Comparison of ENCODE assay signal across 20 cellular contexts in the genomic region with DNA sequence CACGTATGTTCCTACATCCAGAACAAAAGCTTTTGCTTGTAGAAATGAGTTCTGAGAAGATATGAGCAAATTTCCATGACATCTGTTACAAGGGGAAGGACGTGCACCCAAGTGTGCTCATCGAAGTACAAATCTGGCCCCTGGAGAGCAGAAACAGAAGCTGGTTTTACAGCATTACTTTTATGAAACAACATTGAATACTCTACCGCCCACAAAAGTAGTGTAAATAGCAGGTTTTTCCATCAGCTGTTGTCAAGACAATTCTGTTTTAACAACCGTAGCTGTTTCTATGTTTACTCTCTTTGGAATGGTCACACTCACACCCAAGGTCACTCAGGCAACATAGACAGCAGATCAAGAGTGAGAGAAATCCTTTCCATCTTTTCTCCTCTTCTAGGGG.
"Had no signal": no experiment of that assay in that cellular context is flagged by ENCODE, and none has a peak within 500 bp of the region (broad histone marks: within the 10 kb centered on the region; RNA-seq: fewer than 3 reads in every experiment).

No MANE protein-coding gene starts in this region.

- H3K27me3 ChIP-seq: stomach had no signal

- H3K4me3 Mint-ChIP-seq: activated CD4-positive, alpha-beta memory T cell treated with anti-CD3 and anti-CD28 coated beads for 36 hours; activated CD8-positive, alpha-beta memory T cell treated with anti-CD3 and anti-CD28 coated beads, Interleukin-2, amount 10 ng/mL, durations not matched to agents 7 days and 5 days; activated naive CD4-positive, alpha-beta T cell treated with anti-CD3 and anti-CD28 coated beads, Interleukin-2, amount 50 U/mL, for 24 hours; nephron progenitor cell had no signal

- ATAC-seq: activated CD8-positive, alpha-beta memory T cell treated with anti-CD3 and anti-CD28 coated beads, Interleukin-2, amount 10 ng/mL, durations not matched to agents 7 days and 5 days; right cardiac atrium had no signal

- DNase-seq: activated CD4-positive, alpha-beta memory T cell treated with anti-CD3 and anti-CD28 coated beads for 36 hours; activated CD4-positive, alpha-beta T cell treated with anti-CD3 and anti-CD28 coated beads for 1 hour; activated CD8-positive, alpha-beta memory T cell treated with anti-CD3 and anti-CD28 coated beads, Interleukin-2, amount 10 ng/mL, durations not matched to agents 7 days and 5 days; activated effector memory CD4-positive, alpha-beta T cell treated with anti-CD3 and anti-CD28 coated beads, Interleukin-2, amount 50 U/mL, for 16 hours; activated T-cell treated with anti-CD3 and anti-CD28 coated beads, Interleukin-2, amount 50 U/mL, for 1 hour; adrenal gland; central memory CD4-positive, alpha-beta T cell; effector CD4-positive, alpha-beta T cell; foreskin fibroblast; kidney glomerular epithelial cell; nephron progenitor cell; right cardiac atrium; stomach; T-helper 1 cell had no signal

- H3K4me3 ChIP-seq: adrenal gland, coronary artery, prostate gland, stomach, thoracic aorta had no signal

- FAIRE-seq: endothelial cell of umbilical vein, urothelium cell line had no signal

- H3K4me1 Mint-ChIP-seq: activated CD8-positive, alpha-beta memory T cell treated with anti-CD3 and anti-CD28 coated beads, Interleukin-2, amount 10 ng/mL, durations not matched to agents 7 days and 5 days; activated naive CD4-positive, alpha-beta T cell treated with anti-CD3 and anti-CD28 coated beads, Interleukin-2, amount 50 U/mL, for 24 hours had no signal

- H3K27ac ChIP-seq: adrenal gland, prostate gland, stomach, thoracic aorta had no signal

- H3K9me3 ChIP-seq: adrenal gland, prostate gland, stomach, thoracic aorta had no signal

- H3K4me1 ChIP-seq: prostate gland had no signal

- H3K9me3 Mint-ChIP-seq: activated CD4-positive, alpha-beta memory T cell treated with anti-CD3 and anti-CD28 coated beads for 36 hours; activated naive CD4-positive, alpha-beta T cell treated with anti-CD3 and anti-CD28 coated beads, Interleukin-2, amount 50 U/mL, for 24 hours; nephron progenitor cell had no signal

- H3K36me3 Mint-ChIP-seq: activated CD4-positive, alpha-beta memory T cell treated with anti-CD3 and anti-CD28 coated beads for 36 hours; activated CD8-positive, alpha-beta memory T cell treated with anti-CD3 and anti-CD28 coated beads, Interleukin-2, amount 10 ng/mL, durations not matched to agents 7 days and 5 days; activated naive CD4-positive, alpha-beta T cell treated with anti-CD3 and anti-CD28 coated beads, Interleukin-2, amount 50 U/mL, for 24 hours had no signal

- H3K36me3 ChIP-seq: adrenal gland, prostate gland, stomach, thoracic aorta had no signal

- H3K27ac Mint-ChIP-seq: activated CD4-positive, alpha-beta memory T cell treated with anti-CD3 and anti-CD28 coated beads for 36 hours; activated CD8-positive, alpha-beta memory T cell treated with anti-CD3 and anti-CD28 coated beads, Interleukin-2, amount 10 ng/mL, durations not matched to agents 7 days and 5 days; activated naive CD4-positive, alpha-beta T cell treated with anti-CD3 and anti-CD28 coated beads, Interleukin-2, amount 50 U/mL, for 24 hours; nephron progenitor cell had no signal

- H3K27me3 Mint-ChIP-seq: activated CD4-positive, alpha-beta memory T cell treated with anti-CD3 and anti-CD28 coated beads for 36 hours; activated CD8-positive, alpha-beta memory T cell treated with anti-CD3 and anti-CD28 coated beads, Interleukin-2, amount 10 ng/mL, durations not matched to agents 7 days and 5 days; activated naive CD4-positive, alpha-beta T cell treated with anti-CD3 and anti-CD28 coated beads, Interleukin-2, amount 50 U/mL, for 24 hours had no signal
